ENCODE assay signal across 21 cellular contexts in genomic region chr11:95521862-95522261, GRCh38.
A peak's percentile ranks its signal among the peaks of the same experiment; 100 is the strongest.
DNase-seq lines count a peak whose midpoint lies in the region; ATAC-seq, FAIRE-seq and TF ChIP-seq lines count a peak whose summit lies in the region.
"Had no signal": no experiment of that assay in that cellular context is flagged by ENCODE, and none has a peak within 500 bp of the region (broad histone marks: within the 10 kb centered on the region; RNA-seq: fewer than 3 reads in every experiment).

No MANE protein-coding gene starts in this region.

- TF ChIP-seq CTCF in A549 (IDR thresholded peaks at IDR 0.05) (no peak), IMR-90 (conservative IDR thresholded peaks at IDR 0.05; ENCODE audit: low read depth, low read length) (no peak), K562 (IDR thresholded peaks at IDR 0.05 in 2 of 3, conservative IDR thresholded peaks at IDR 0.05 in 1 of 3; ENCODE audit: insufficient read depth in 2 of 3, low read depth in 1 of 3, low read length in 3 of 3) (no peak), esophagus muscularis mucosa (IDR thresholded peaks at IDR 0.05) (no peak)

- no peaks in the 10 kb centered on the region for H3K79me1 ChIP-seq in IMR-90 (ENCODE audit: low read depth in 1 of 2, low read length in 2 of 2)

- H3K4me3 ChIP-seq in A549 (no peak overlapping the region), IMR-90 (ENCODE audit: insufficient read depth, low read depth, low read length) (no peak overlapping the region), K562 (no peak overlapping the region), esophagus muscularis mucosa (no peak overlapping the region)
- H3K4me3 ChIP-seq: GM23248 had no signal

- no peak overlapping the region for H4K8ac ChIP-seq in IMR-90 (ENCODE audit: low read depth in 2 of 2, low read length in 2 of 2)

- FAIRE-seq in A549 (lab: Jason Lieb, UNC), result no peak
- no peak for FAIRE-seq in K562 (lab: Jason Lieb, UNC)
- FAIRE-seq: G401.6, GM12891, GM18507, H54 had no signal

- H3K9ac ChIP-seq in IMR-90 (ENCODE audit: low read depth, low read length) (no peak overlapping the region), K562 (ENCODE audit: insufficient read depth in 1 of 2, low read depth in 2 of 2, low read length in 2 of 2) (no peak overlapping the region)
- H3K9ac ChIP-seq: GM23248 had no signal

- H2BK120ac ChIP-seq in IMR-90 (ENCODE audit: low read depth, low read length), result no peak overlapping the region

- no peak overlapping the region for H2BK15ac ChIP-seq in IMR-90 (ENCODE audit: low read depth, low read length)

- no peak overlapping the region for H2AK5ac ChIP-seq in IMR-90 (ENCODE audit: low read depth, low read length)

- no peak for TF ChIP-seq RAD21 in A549 (conservative IDR thresholded peaks at IDR 0.05 in 1 of 2, IDR thresholded peaks at IDR 0.05 in 1 of 2)
- TF ChIP-seq RAD21 in IMR-90 (IDR thresholded peaks at IDR 0.05; ENCODE audit: low read length), result no peak
- no peak for TF ChIP-seq RAD21 in K562 (CRISPR knock-in tag; conservative IDR thresholded peaks at IDR 0.05 in 1 of 2, IDR thresholded peaks at IDR 0.05 in 1 of 2)

- H3K4me1 ChIP-seq in A549 (no peaks in the 10 kb centered on the region), IMR-90 (ENCODE audit: control insufficient read depth, insufficient read depth, low read length) (peaks cover 6% of the 10 kb centered on the region), K562 (replicated peaks in 1 of 2; ENCODE audit: control insufficient read depth in 2 of 2, insufficient read depth in 2 of 2, low read length in 2 of 2) (no peaks in the 10 kb centered on the region), esophagus muscularis mucosa (peaks cover 0 to 4% (median 0%) of the 10 kb centered on the region in 4 donors)

- TF ChIP-seq POLR2A in A549 (IDR thresholded peaks at IDR 0.05; ENCODE audit: low read length), result no peak
- no peak for TF ChIP-seq POLR2A in IMR-90 (IDR thresholded peaks at IDR 0.05; ENCODE audit: low read depth, low read length)
- no peak for TF ChIP-seq POLR2A in K562 (conservative IDR thresholded peaks at IDR 0.05)
- no peak for TF ChIP-seq POLR2A in esophagus muscularis mucosa (IDR thresholded peaks at IDR 0.05; ENCODE audit: low read depth)

- H3K56ac ChIP-seq in IMR-90 (ENCODE audit: extremely low read depth, insufficient read depth, low read length), result no peak overlapping the region

- BruUV-seq in IMR-90 (replicated peaks; lab: Mats Ljungman, UMichigan), result no TSS peak
- no TSS peak for BruUV-seq in K562 (replicated peaks; lab: Mats Ljungman, UMichigan)

- no peak overlapping the region for H4K5ac ChIP-seq in IMR-90 (ENCODE audit: low read depth, low read length)

- H3K4me2 ChIP-seq in A549, result no peak overlapping the region
- no peak overlapping the region for H3K4me2 ChIP-seq in IMR-90 (ENCODE audit: low read depth, low read length)
- H3K4me2 ChIP-seq in K562 (ENCODE audit: insufficient read depth, low read length), result no peak overlapping the region

- intact Hi-C loops in IMR-90 (cut with micrococcal nuclease), result no loop called here
- intact Hi-C loops in K562 (cut with micrococcal nuclease), result no loop called here
- intact Hi-C loops in esophagus muscularis mucosa (cut with DNase I), result no loop called here
- intact Hi-C loops in activated T-helper 2 cell treated with anti-CD3 and anti-CD28 coated beads, Interferon-gamma antibody, Interleukin-2, Interleukin-4, amounts not matched to agents 10 μg/mL and 5 μg/mL and 100 μg/mL, durations not matched to agents 14 hours and 24 hours and 36 hours (cut with micrococcal nuclease), result no loop called here

- H2AK9ac ChIP-seq in IMR-90 (replicated peaks; ENCODE audit: low read depth, low read length, poor library complexity), result no peak overlapping the region

- H2AFZ ChIP-seq in IMR-90 (replicated peaks; ENCODE audit: low read length, poor library complexity) (no peak overlapping the region), K562 (ENCODE audit: low read depth, low read length) (peak overlapping the region; percentile 6; the same call in 1 of the 2 replicates)
- H2AFZ ChIP-seq: GM23248 had no signal

- no peaks in the 10 kb centered on the region; the same call in 1 of the 2 replicates for H3K9me1 ChIP-seq in IMR-90 (ENCODE audit: insufficient read depth, low read length)
- H3K9me1 ChIP-seq in K562 (ENCODE audit: control insufficient read depth, insufficient read depth, low read length), result no peaks in the 10 kb centered on the region

- no peaks in the 10 kb centered on the region for H3K36me3 ChIP-seq in IMR-90 (ENCODE audit: control insufficient read depth, insufficient read depth, low read length)
- H3K36me3 ChIP-seq in K562 (ENCODE audit: control insufficient read depth, insufficient read depth, low read length), result no peaks in the 10 kb centered on the region
- no peaks in the 10 kb centered on the region for H3K36me3 ChIP-seq in esophagus muscularis mucosa
- H3K36me3 ChIP-seq: BE2C had no signal

- dilution Hi-C loops in IMR-90 (cut with HindIII; ENCODE audit: low sequenced_read_pairs, unreplicated experiment), result no loop called here

- no peak overlapping the region for H3K14ac ChIP-seq in IMR-90 (replicated peaks; ENCODE audit: low read depth, low read length)

- ATAC-seq in A549, result no peak
- ATAC-seq in IMR-90 (ENCODE audit: low read depth), result no peak
- no peak for ATAC-seq in K562
- ATAC-seq in GM18502 (IDR thresholded peaks at IDR 0.05; ENCODE audit: poor library complexity, unreplicated experiment), result no peak

- no peaks in the 10 kb centered on the region for H3K27me3 Mint-ChIP-seq in activated T-helper 2 cell treated with anti-CD3 and anti-CD28 coated beads, Interferon-gamma antibody, Interleukin-2, Interleukin-4, amounts not matched to agents 10 μg/mL and 5 μg/mL and 100 μg/mL, durations not matched to agents 14 hours and 24 hours and 36 hours (ENCODE audit: low read depth)
- H3K27me3 Mint-ChIP-seq: CD4-positive, CD25-positive, alpha-beta regulatory T cell had no signal

- H3K27ac ChIP-seq in A549, result no peak overlapping the region
- H3K27ac ChIP-seq in IMR-90 (ENCODE audit: insufficient read depth, low read length), result no peak overlapping the region
- no peak overlapping the region for H3K27ac ChIP-seq in K562 (ENCODE audit: extremely low read depth, low read depth, low read length)
- no peak overlapping the region for H3K27ac ChIP-seq in esophagus muscularis mucosa (replicated peaks in 1 of 4)
- H3K27ac ChIP-seq: GM23248, HL-60 had no signal

- H3K27me3 ChIP-seq in IMR-90 (ENCODE audit: control insufficient read depth, insufficient read depth, low read length) (no peaks in the 10 kb centered on the region; the same call in 1 of the 2 replicates), K562 (ENCODE audit: control insufficient read depth in 2 of 2, insufficient read depth in 2 of 2, low read length in 2 of 2) (peaks cover 0 to 2% of the 10 kb centered on the region in 2 experiments; a peak in 2 of 5 replicates), esophagus muscularis mucosa (no peaks in the 10 kb centered on the region)
- H3K27me3 ChIP-seq: BE2C had no signal

- CTCF ChIA-PET in A549 (lab: Yijun Ruan, JAX), result no interaction called here
- CTCF ChIA-PET in IMR-90 (lab: Yijun Ruan, JAX), result interaction anchor here (0.6 kb wide), 2 partner anchors 17 to 26 kb away, joined by 3 to 6 read pairs; no protein-coding TSS in a partner anchor
- CTCF ChIA-PET in K562 (lab: Yijun Ruan, JAX; ENCODE audit: low intra/inter-chr PET ratio), result interaction anchor here (0.6 kb wide), 1 partner anchor 176 kb away, joined by 3 read pairs; no protein-coding TSS in a partner anchor

- no peak overlapping the region for H3K18ac ChIP-seq in IMR-90 (ENCODE audit: low read depth, low read length)

- WGBS in A549 (ENCODE audit: missing lambda C conversion rate), result 76% methylated on average over 5 of the region's 5 CpGs
- no CpG with 5 or more reads among the region's 5 CpGs for WGBS in IMR-90 (ENCODE audit: extremely low coverage in 2 of 2, insufficient read length in 1 of 2), 2 experiments
- 12% methylated on average over 5 of the region's 5 CpGs for WGBS in K562 (ENCODE audit: insufficient coverage, low coverage, missing lambda C conversion rate)
- WGBS in esophagus muscularis mucosa, result 98% methylated on average over 5 of the region's 5 CpGs

- H4K20me1 ChIP-seq in IMR-90 (ENCODE audit: insufficient read depth, low read length) (no peaks in the 10 kb centered on the region), K562 (replicated peaks; ENCODE audit: control insufficient read depth, insufficient read depth, low read length) (no peaks in the 10 kb centered on the region)

- H2BK5ac ChIP-seq in IMR-90 (ENCODE audit: low read depth, low read length, poor library complexity, severe bottlenecking), result no peak overlapping the region

- no peaks in the 10 kb centered on the region for H3K79me2 ChIP-seq in K562 (ENCODE audit: control insufficient read depth, insufficient read depth, low read length)

- DNase-seq in A549 (ENCODE audit: low read depth in 1 of 2, low spot score in 1 of 2) (no peak), IMR-90 (no peak), K562 (ENCODE audit: extremely low read depth in 1 of 4, low spot score in 3 of 4) (no peak), esophagus muscularis mucosa (ENCODE audit: extremely low spot score) (peak; percentile 50), NCI-H128 (lab: John Stamatoyannopoulos, UW; ENCODE audit: unreplicated experiment) (no peak)
- no peak for DNase-seq in activated T-helper 2 cell treated with anti-CD3 and anti-CD28 coated beads, Interferon-gamma antibody, Interleukin-2, Interleukin-4, amounts not matched to agents 10 μg/mL and 5 μg/mL and 100 μg/mL, durations not matched to agents 14 hours and 24 hours and 36 hours (ENCODE audit: low spot score)
- DNase-seq: BE2C; C1 segment of cervical spinal cord; CD4-positive, CD25-positive, alpha-beta regulatory T cell; CD8-positive, alpha-beta memory T cell; DMS 273 treated with DMSO at 0.1 percent for 48 hours; DND-41; GM23248; HFFc6 had no signal

- TF ChIP-seq EP300 in A549 (IDR thresholded peaks at IDR 0.05) (no peak), K562 (IDR thresholded peaks at IDR 0.05; ENCODE audit: low read length) (no peak), esophagus muscularis mucosa (IDR thresholded peaks at IDR 0.05) (no peak)

- H4K91ac ChIP-seq in IMR-90 (ENCODE audit: insufficient read depth, low read depth, low read length), result no peak overlapping the region

- H2BK20ac ChIP-seq in IMR-90 (ENCODE audit: low read depth, low read length), result no peak overlapping the region

- H3K9me3 Mint-ChIP-seq in activated T-helper 2 cell treated with anti-CD3 and anti-CD28 coated beads, Interferon-gamma antibody, Interleukin-2, Interleukin-4, amounts not matched to agents 10 μg/mL and 5 μg/mL and 100 μg/mL, durations not matched to agents 14 hours and 24 hours and 36 hours, result no peaks in the 10 kb centered on the region
- H3K9me3 Mint-ChIP-seq: CD8-positive, alpha-beta memory T cell; HFFc6; IgD-negative memory B cell had no signal

- in situ Hi-C loops in IMR-90 (cut with MboI; ENCODE audit: low sequenced_read_pairs) (no loop called here), K562 (cut with MboI) (no loop called here)

- POLR2A ChIA-PET in A549 (lab: Yijun Ruan, JAX), result no interaction called here
- POLR2A ChIA-PET in IMR-90 (lab: Charles Lee; ENCODE audit: unreplicated experiment), result no interaction called here
- POLR2A ChIA-PET in K562 (lab: Yijun Ruan, JAX), result no interaction called here

- H3K9me3 ChIP-seq in A549 (no peaks in the 10 kb centered on the region), IMR-90 (ENCODE audit: control insufficient read depth, insufficient read depth, low read length) (no peaks in the 10 kb centered on the region), K562 (replicated peaks; ENCODE audit: control insufficient read depth, insufficient read depth, low read depth, low read length) (no peaks in the 10 kb centered on the region), esophagus muscularis mucosa (no peaks in the 10 kb centered on the region)
- H3K9me3 ChIP-seq: BE2C had no signal

- H3K23ac ChIP-seq in IMR-90 (ENCODE audit: low read depth, low read length), result no peak overlapping the region

- no peak overlapping the region for H3K4me3 Mint-ChIP-seq in activated T-helper 2 cell treated with anti-CD3 and anti-CD28 coated beads, Interferon-gamma antibody, Interleukin-2, Interleukin-4, amounts not matched to agents 10 μg/mL and 5 μg/mL and 100 μg/mL, durations not matched to agents 14 hours and 24 hours and 36 hours (ENCODE audit: low read depth)
- H3K4me3 Mint-ChIP-seq: CD4-positive, CD25-positive, alpha-beta regulatory T cell; CD8-positive, alpha-beta memory T cell; HFFc6; IgD-negative memory B cell had no signal

- H3K4me1 Mint-ChIP-seq in activated T-helper 2 cell treated with anti-CD3 and anti-CD28 coated beads, Interferon-gamma antibody, Interleukin-2, Interleukin-4, amounts not matched to agents 10 μg/mL and 5 μg/mL and 100 μg/mL, durations not matched to agents 14 hours and 24 hours and 36 hours (ENCODE audit: low read depth), result peaks cover under 1% of the 10 kb centered on the region
- H3K4me1 Mint-ChIP-seq: CD8-positive, alpha-beta memory T cell; IgD-negative memory B cell had no signal

- H3K27ac Mint-ChIP-seq in activated T-helper 2 cell treated with anti-CD3 and anti-CD28 coated beads, Interferon-gamma antibody, Interleukin-2, Interleukin-4, amounts not matched to agents 10 μg/mL and 5 μg/mL and 100 μg/mL, durations not matched to agents 14 hours and 24 hours and 36 hours, result no peak overlapping the region
- H3K27ac Mint-ChIP-seq: CD4-positive, CD25-positive, alpha-beta regulatory T cell; CD8-positive, alpha-beta memory T cell; HFFc6; IgD-negative memory B cell had no signal

- no peaks in the 10 kb centered on the region for H3K36me3 Mint-ChIP-seq in activated T-helper 2 cell treated with anti-CD3 and anti-CD28 coated beads, Interferon-gamma antibody, Interleukin-2, Interleukin-4, amounts not matched to agents 10 μg/mL and 5 μg/mL and 100 μg/mL, durations not matched to agents 14 hours and 24 hours and 36 hours (ENCODE audit: low read depth)
- H3K36me3 Mint-ChIP-seq: CD8-positive, alpha-beta memory T cell; IgD-negative memory B cell had no signal

- H3K4ac ChIP-seq in IMR-90 (ENCODE audit: low read depth, low read length), result no peak overlapping the region

Comparison
In these comparisons a context has a peak if more than half of its experiments do, and no peak if none do; other contexts are left out.
1. Of the 35 proteins assayed by ChIP-seq in both K562 and A549: peak only in K562: none; only in A549: none; in both: CEBPB; in neither: 34.